18 cellular contexts compared by ENCODE assay signal in genomic region chr12:2653461-2653965, GRCh38.
DNase-seq lines count a peak whose midpoint lies in the region; ATAC-seq, FAIRE-seq and TF ChIP-seq lines count a peak whose summit lies in the region.
"Had no signal": no experiment of that assay in that cellular context is flagged by ENCODE, and none has a peak within 500 bp of the region (broad histone marks: within the 10 kb centered on the region; RNA-seq: fewer than 3 reads in every experiment).

No MANE protein-coding gene starts in this region.

- H3K27ac Mint-ChIP-seq in WTC11: no peak overlapping the region
- H3K27ac Mint-ChIP-seq: CD4-positive, CD25-positive, alpha-beta regulatory T cell; H9; IgD-negative memory B cell had no signal

- H3K4me1 Mint-ChIP-seq in WTC11: no peaks in the 10 kb centered on the region
- H3K4me1 Mint-ChIP-seq: CD4-positive, CD25-positive, alpha-beta regulatory T cell; IgD-negative memory B cell had no signal

- H3K27ac ChIP-seq in sigmoid colon: no peak overlapping the region

- H3K4me3 ChIP-seq in sigmoid colon: no peak overlapping the region

- H3K27me3 Mint-ChIP-seq in WTC11 (ENCODE audit: low read depth): no peaks in the 10 kb centered on the region

- intact Hi-C loops in sigmoid colon (cut with DNase I): no loop called here

- H3K4me1 ChIP-seq in sigmoid colon: peaks cover 0 to 26% (median 20%) of the 10 kb centered on the region in 4 donors
- H3K4me1 ChIP-seq: BE2C had no signal

- DNase-seq in WTC11 (ENCODE audit: low spot score): peak; percentile 7
- DNase-seq in islet precursor cell: peak; percentile 52
- peak; percentile 29 for DNase-seq in sigmoid colon
- DNase-seq in urothelium cell line (ENCODE audit: low spot score): no peak
- no peak for DNase-seq in COR-L47 (lab: John Stamatoyannopoulos, UW)
- DNase-seq: BE2C; C1 segment of cervical spinal cord; CD4-positive, CD25-positive, alpha-beta regulatory T cell; DMS153; DMS79 treated with DMSO at 0.1 percent for 48 hours; GF-D8; KBM-7 had no signal

- ATAC-seq in WTC11: no peak
- no peak for ATAC-seq in HG03280 (IDR thresholded peaks at IDR 0.05; ENCODE audit: unreplicated experiment)
- ATAC-seq in GM21447 (IDR thresholded peaks at IDR 0.05; ENCODE audit: unreplicated experiment): no peak

- no peak for TF ChIP-seq EP300 in sigmoid colon (IDR thresholded peaks at IDR 0.05)

- CTCF ChIA-PET in WTC11 (lab: Charles Lee): interaction anchor here (0.8 to 3.8 kb wide), 5 partner anchors 12 to 596 kb away, joined by 3 to 38 read pairs (median 3); no protein-coding TSS in a partner anchor

- no peaks in the 10 kb centered on the region for H3K27me3 ChIP-seq in sigmoid colon

- H3K9me3 Mint-ChIP-seq in WTC11: no peaks in the 10 kb centered on the region
- H3K9me3 Mint-ChIP-seq: H9 had no signal

- H3K36me3 ChIP-seq in sigmoid colon: peaks cover 13 to 72% (median 52%) of the 10 kb centered on the region in 4 donors
- H3K36me3 ChIP-seq: BE2C had no signal

- TF ChIP-seq CTCF in WTC11 (IDR thresholded peaks at IDR 0.05) (no peak), sigmoid colon (IDR thresholded peaks at IDR 0.05) (no peak)

- WGBS in sigmoid colon, 2 donors: 95 to 96% methylated on average over 22 of the region's 22 CpGs

- FAIRE-seq in urothelium cell line (lab: Jason Lieb, UNC): peak; percentile 68
- FAIRE-seq: H1, HepG2 had no signal

- H3K4me3 Mint-ChIP-seq in WTC11: no peak overlapping the region
- H3K4me3 Mint-ChIP-seq: CD4-positive, CD25-positive, alpha-beta regulatory T cell; H9; IgD-negative memory B cell had no signal

- no peaks in the 10 kb centered on the region for H3K36me3 Mint-ChIP-seq in WTC11
- H3K36me3 Mint-ChIP-seq: CD4-positive, CD25-positive, alpha-beta regulatory T cell; IgD-negative memory B cell had no signal

- H3K9me3 ChIP-seq in sigmoid colon: no peaks in the 10 kb centered on the region
- H3K9me3 ChIP-seq: BE2C had no signal

- no peak for TF ChIP-seq POLR2A in sigmoid colon (IDR thresholded peaks at IDR 0.05)

- POLR2A ChIA-PET in WTC11 (lab: Charles Lee): no interaction called here

TF ChIP-seq in WTC11, 78 proteins besides CTCF, POLR2A, EP300 and RAD21:
- TF ChIP-seq JAZF1 (CRISPR knock-in tag; IDR thresholded peaks at IDR 0.05): no peak
- no peak for TF ChIP-seq ZNF138 (CRISPR knock-in tag; conservative IDR thresholded peaks at IDR 0.05)
- no peak for TF ChIP-seq PREB (CRISPR knock-in tag; IDR thresholded peaks at IDR 0.05; ENCODE audit: borderline replicate concordance)
- TF ChIP-seq HMGA2 (CRISPR knock-in tag; IDR thresholded peaks at IDR 0.05): no peak
- TF ChIP-seq ZNF219 (CRISPR knock-in tag; IDR thresholded peaks at IDR 0.05; ENCODE audit: borderline replicate concordance): no peak
- TF ChIP-seq FOXP1 (CRISPR knock-in tag; IDR thresholded peaks at IDR 0.05; ENCODE audit: borderline replicate concordance): no peak
- TF ChIP-seq NFE2L1 (CRISPR knock-in tag; IDR thresholded peaks at IDR 0.05): no peak
- TF ChIP-seq ZBTB43 (CRISPR knock-in tag; IDR thresholded peaks at IDR 0.05): no peak
- no peak for TF ChIP-seq CREB1 (CRISPR knock-in tag; IDR thresholded peaks at IDR 0.05)
- TF ChIP-seq, protein P1, sequence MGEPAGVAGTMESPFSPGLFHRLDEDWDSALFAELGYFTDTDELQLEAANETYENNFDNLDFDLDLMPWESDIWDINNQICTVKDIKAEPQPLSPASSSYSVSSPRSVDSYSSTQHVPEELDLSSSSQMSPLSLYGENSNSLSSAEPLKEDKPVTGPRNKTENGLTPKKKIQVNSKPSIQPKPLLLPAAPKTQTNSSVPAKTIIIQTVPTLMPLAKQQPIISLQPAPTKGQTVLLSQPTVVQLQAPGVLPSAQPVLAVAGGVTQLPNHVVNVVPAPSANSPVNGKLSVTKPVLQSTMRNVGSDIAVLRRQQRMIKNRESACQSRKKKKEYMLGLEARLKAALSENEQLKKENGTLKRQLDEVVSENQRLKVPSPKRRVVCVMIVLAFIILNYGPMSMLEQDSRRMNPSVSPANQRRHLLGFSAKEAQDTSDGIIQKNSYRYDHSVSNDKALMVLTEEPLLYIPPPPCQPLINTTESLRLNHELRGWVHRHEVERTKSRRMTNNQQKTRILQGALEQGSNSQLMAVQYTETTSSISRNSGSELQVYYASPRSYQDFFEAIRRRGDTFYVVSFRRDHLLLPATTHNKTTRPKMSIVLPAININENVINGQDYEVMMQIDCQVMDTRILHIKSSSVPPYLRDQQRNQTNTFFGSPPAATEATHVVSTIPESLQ (CRISPR knock-in tag; IDR thresholded peaks at IDR 0.05): no peak
- TF ChIP-seq, protein P2, sequence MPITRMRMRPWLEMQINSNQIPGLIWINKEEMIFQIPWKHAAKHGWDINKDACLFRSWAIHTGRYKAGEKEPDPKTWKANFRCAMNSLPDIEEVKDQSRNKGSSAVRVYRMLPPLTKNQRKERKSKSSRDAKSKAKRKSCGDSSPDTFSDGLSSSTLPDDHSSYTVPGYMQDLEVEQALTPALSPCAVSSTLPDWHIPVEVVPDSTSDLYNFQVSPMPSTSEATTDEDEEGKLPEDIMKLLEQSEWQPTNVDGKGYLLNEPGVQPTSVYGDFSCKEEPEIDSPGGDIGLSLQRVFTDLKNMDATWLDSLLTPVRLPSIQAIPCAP (CRISPR knock-in tag; IDR thresholded peaks at IDR 0.05): no peak
- TF ChIP-seq TP53 (CRISPR knock-in tag; IDR thresholded peaks at IDR 0.05): no peak
- no peak for TF ChIP-seq MXD4 (CRISPR knock-in tag; IDR thresholded peaks at IDR 0.05; ENCODE audit: borderline replicate concordance)

Comparison
In these comparisons a context has a peak if more than half of its experiments do, and no peak if none do; other contexts are left out.
1. DNase-seq: peak in WTC11 (single experiment), islet precursor cell (single experiment) and sigmoid colon (single experiment); none in urothelium cell line (single experiment) and COR-L47 (single experiment).